8 cellular contexts compared by ENCODE assay signal in the genomic region with DNA sequence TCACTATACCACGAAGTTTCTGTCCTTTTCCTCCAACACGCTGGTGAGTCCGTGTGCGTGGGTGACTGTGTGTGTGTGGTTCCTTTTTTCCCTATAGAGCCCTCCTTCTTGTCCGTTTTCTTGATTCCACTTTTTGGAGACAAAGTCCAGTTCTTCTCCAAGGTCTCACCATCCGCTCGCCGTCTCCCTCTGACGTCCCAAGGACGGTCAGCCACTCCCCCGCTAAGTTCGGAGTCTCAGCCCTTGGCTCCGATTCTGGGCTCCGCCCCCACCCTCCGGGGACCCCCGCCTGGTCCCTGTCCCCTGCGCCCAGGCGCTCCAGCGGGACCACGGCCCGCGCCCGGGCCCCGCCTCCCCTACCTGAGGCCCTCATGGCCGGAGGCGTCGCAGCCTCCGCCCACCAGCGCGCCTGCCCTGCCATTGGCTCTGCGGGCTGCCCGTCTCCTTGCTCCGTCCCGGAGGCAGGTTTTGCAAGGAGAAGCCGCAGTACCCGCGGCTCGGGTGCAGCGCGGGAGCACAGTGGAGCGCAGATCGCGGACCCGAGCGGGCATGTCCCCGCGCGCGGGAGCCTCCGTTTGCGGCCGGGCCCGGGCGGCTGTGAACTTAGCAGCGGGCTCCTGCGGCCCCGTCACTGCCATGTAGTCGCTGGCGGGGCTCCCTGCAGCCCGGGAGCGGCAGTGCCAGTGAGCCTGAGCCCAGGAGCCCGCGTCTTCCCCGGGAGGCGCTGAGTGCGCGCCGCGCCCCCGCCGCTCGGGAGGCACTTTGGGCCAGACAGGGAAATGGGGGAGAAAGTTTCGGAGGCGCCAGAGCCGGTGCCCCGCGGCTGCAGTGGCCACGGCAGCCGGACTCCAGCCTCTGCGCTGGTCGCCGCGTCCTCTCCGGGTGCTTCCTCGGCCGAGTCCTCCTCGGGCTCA. TPM values are rescaled to one million over a fixed set of nuclear protein-coding genes. Genes with fewer than 3 reads are reported as not detected.
DNase-seq lines count a peak whose midpoint lies in the region; ATAC-seq and TF ChIP-seq lines count a peak whose summit lies in the region.

Gene MAST4 (plus strand): TSS at position 517 of the 914 bp plus-strand sequence. CDS start 263 bp downstream, at position 780.

- peak within 1 kb of the TSS in 3 of 4 donors; percentile 57 to 75 (median 61) for H3K27ac ChIP-seq in body of pancreas

- intact Hi-C loops in body of pancreas (cut with DNase I) = no loop called here

- DNase-seq in NCI-H1417 treated with DMSO at 0.1 percent for 48 hours (lab: John Stamatoyannopoulos, UW) = peak; percentile 11
- peak; percentile 93 to 94 (median 94) for DNase-seq in body of pancreas
- peak; percentile 72 for DNase-seq in iPS DF 4.7 (ENCODE audit: extremely low read depth, low spot score)
- peak; percentile 95 for DNase-seq in retina
- DNase-seq in effector CD4-positive, alpha-beta T cell = no peak

- H3K9me3 ChIP-seq in body of pancreas = no peaks in the 10 kb centered on the region

- peaks cover 70% of the 10 kb centered on the region for H3K27me3 Mint-ChIP-seq in T-helper 1 cell treated with Interleukin-12 subunit alpha and Interleukin-12 subunit beta and Interleukin-4 antibody, amounts not matched to agents 30 μg/mL and 1 μg/mL, for 36 hours (ENCODE audit: low read depth)

- peaks cover 26% of the 10 kb centered on the region for H3K4me1 Mint-ChIP-seq in T-helper 1 cell treated with Interleukin-12 subunit alpha and Interleukin-12 subunit beta and Interleukin-4 antibody, amounts not matched to agents 30 μg/mL and 1 μg/mL, for 36 hours (ENCODE audit: low read depth)

- no peaks in the 10 kb centered on the region for H3K36me3 Mint-ChIP-seq in T-helper 1 cell treated with Interleukin-12 subunit alpha and Interleukin-12 subunit beta and Interleukin-4 antibody, amounts not matched to agents 30 μg/mL and 1 μg/mL, for 36 hours (ENCODE audit: low read depth)

- no peaks in the 10 kb centered on the region for H3K36me3 ChIP-seq in body of pancreas (replicated peaks in 1 of 2; ENCODE audit: insufficient read depth in 1 of 2, low read depth in 2 of 2)

- peak within 1 kb of the TSS; percentile 81 for H3K4me3 Mint-ChIP-seq in T-helper 1 cell treated with Interleukin-12 subunit alpha and Interleukin-12 subunit beta and Interleukin-4 antibody, amounts not matched to agents 30 μg/mL and 1 μg/mL, for 36 hours

- TF ChIP-seq POLR2A in body of pancreas (IDR thresholded peaks at IDR 0.05) = peak; percentile 86 to 92 (median 88)

- TF ChIP-seq CTCF in body of pancreas (IDR thresholded peaks at IDR 0.05) = peak in 1 of 7 experiments; percentile 15

- ATAC-seq in GM18498 (IDR thresholded peaks at IDR 0.05; ENCODE audit: unreplicated experiment) (peak; percentile 100), HG02870 (IDR thresholded peaks at IDR 0.05; ENCODE audit: unreplicated experiment) (peak; percentile 98), body of pancreas (peak; percentile 97)

- no peaks in the 10 kb centered on the region for H3K27me3 ChIP-seq in body of pancreas

- peak within 1 kb of the TSS; percentile 33 to 88 for H3K4me3 ChIP-seq in body of pancreas

- H3K4me1 ChIP-seq in body of pancreas = peaks cover 28% of the 10 kb centered on the region

- peak within 1 kb of the TSS; percentile 21 for H3K27ac Mint-ChIP-seq in T-helper 1 cell treated with Interleukin-12 subunit alpha and Interleukin-12 subunit beta and Interleukin-4 antibody, amounts not matched to agents 30 μg/mL and 1 μg/mL, for 36 hours

- no peaks in the 10 kb centered on the region for H3K9me3 Mint-ChIP-seq in T-helper 1 cell treated with Interleukin-12 subunit alpha and Interleukin-12 subunit beta and Interleukin-4 antibody, amounts not matched to agents 30 μg/mL and 1 μg/mL, for 36 hours

- WGBS in body of pancreas, 2 donors = 1% methylated on average over 43 to 74 of the region's 87 CpGs

RNA-seq across cellular contexts. Expression of gene MAST4, which starts in this region (rescaled TPM):
- 10 to 100 TPM; 17.9 to 29.7 TPM for total RNA-seq in body of pancreas
